Comparison of ENCODE assay signal across 13 cellular contexts in genomic region chr4:161791796-161792556, GRCh38.
"Had no signal": no experiment of that assay in that cellular context is flagged by ENCODE, and none has a peak within 500 bp of the region (broad histone marks: within the 10 kb centered on the region; RNA-seq: fewer than 3 reads in every experiment).

No MANE protein-coding gene starts in this region.

- DNase-seq: dermis blood vessel endothelial cell; foreskin keratinocyte; head of caudate nucleus; psoas muscle; retina; stimulated activated CD4-positive, alpha-beta T cell treated with anti-CD3 and anti-CD28 coated beads, Interleukin-4, amount 100 ng/mL, for 1 hour; stimulated activated CD8-positive, alpha-beta memory T cell treated with anti-CD3 and anti-CD28 coated beads, Interleukin-4, amount 100 ng/mL, for 48 hours; tibial artery had no signal

- H3K4me1 Mint-ChIP-seq: stimulated activated effector memory CD8-positive, alpha-beta T cell treated with anti-CD3 and anti-CD28 coated beads, Interleukin-12 subunit alpha, Interleukin-12 subunit beta, amount 100 ng/mL, for 72 hours had no signal

- H3K4me3 ChIP-seq: hepatocyte, psoas muscle, smooth muscle cell, tibial artery had no signal

- H3K36me3 ChIP-seq: tibial artery had no signal

- ATAC-seq: foreskin keratinocyte; psoas muscle; stimulated activated effector memory CD8-positive, alpha-beta T cell treated with anti-CD3 and anti-CD28 coated beads, Interleukin-12 subunit alpha, Interleukin-12 subunit beta, amount 100 ng/mL, for 72 hours had no signal

- H3K27ac Mint-ChIP-seq: natural killer cell treated with Interleukin-12 subunit alpha and Interleukin-12 subunit beta and Interleukin-15 and Interleukin-18, amount 100 ng/mL, for 72 hours; stimulated activated effector memory CD8-positive, alpha-beta T cell treated with anti-CD3 and anti-CD28 coated beads, Interleukin-12 subunit alpha, Interleukin-12 subunit beta, amount 100 ng/mL, for 72 hours; stimulated activated naive CD8-positive, alpha-beta T cell treated with anti-CD3 and anti-CD28 coated beads, Interleukin-15, Interleukin-2, amounts not matched to agents 100 ng/mL and 50 ng/mL, for 24 hours had no signal

- H3K4me1 ChIP-seq: foreskin keratinocyte, psoas muscle, tibial artery had no signal

- H3K36me3 Mint-ChIP-seq: natural killer cell treated with Interleukin-12 subunit alpha and Interleukin-12 subunit beta and Interleukin-15 and Interleukin-18, amount 100 ng/mL, for 72 hours; stimulated activated effector memory CD8-positive, alpha-beta T cell treated with anti-CD3 and anti-CD28 coated beads, Interleukin-12 subunit alpha, Interleukin-12 subunit beta, amount 100 ng/mL, for 72 hours had no signal

- H3K27me3 ChIP-seq: foreskin keratinocyte, hepatocyte, tibial artery had no signal

- H3K27me3 Mint-ChIP-seq: natural killer cell treated with Interleukin-12 subunit alpha and Interleukin-12 subunit beta and Interleukin-15 and Interleukin-18, amount 100 ng/mL, for 72 hours; stimulated activated naive CD8-positive, alpha-beta T cell treated with anti-CD3 and anti-CD28 coated beads, Interleukin-15, Interleukin-2, amounts not matched to agents 100 ng/mL and 50 ng/mL, for 24 hours had no signal

- H3K4me3 Mint-ChIP-seq: natural killer cell treated with Interleukin-12 subunit alpha and Interleukin-12 subunit beta and Interleukin-15 and Interleukin-18, amount 100 ng/mL, for 72 hours; stimulated activated effector memory CD8-positive, alpha-beta T cell treated with anti-CD3 and anti-CD28 coated beads, Interleukin-12 subunit alpha, Interleukin-12 subunit beta, amount 100 ng/mL, for 72 hours; stimulated activated naive CD8-positive, alpha-beta T cell treated with anti-CD3 and anti-CD28 coated beads, Interleukin-15, Interleukin-2, amounts not matched to agents 100 ng/mL and 50 ng/mL, for 24 hours had no signal

- H3K9me3 ChIP-seq: tibial artery had no signal

- H3K27ac ChIP-seq: foreskin keratinocyte, hepatocyte, psoas muscle, tibial artery had no signal
